12 cellular contexts compared by ENCODE assay signal in genomic region chr2:69694894-69695849, GRCh38. TPM values are rescaled to one million over a fixed set of nuclear protein-coding genes. Genes with fewer than 3 reads are reported as not detected.
A peak's percentile ranks its signal among the peaks of the same experiment; 100 is the strongest.
DNase-seq lines count a peak whose midpoint lies in the region; ATAC-seq and TF ChIP-seq lines count a peak whose summit lies in the region.
"Had no signal": no experiment of that assay in that cellular context is flagged by ENCODE, and none has a peak within 500 bp of the region (broad histone marks: within the 10 kb centered on the region; RNA-seq: fewer than 3 reads in every experiment).

No MANE protein-coding gene starts in this region.

- H3K4me1 ChIP-seq in upper lobe of right lung, result peaks cover 21% of the 10 kb centered on the region

- H3K9me3 ChIP-seq in T-helper 17 cell (ENCODE audit: control insufficient read depth, low read length, poor library complexity, severe bottlenecking), result no peaks in the 10 kb centered on the region
- H3K9me3 ChIP-seq in upper lobe of right lung, result no peaks in the 10 kb centered on the region

- ATAC-seq in T-helper 17 cell, result no peak
- peak; percentile 48 for ATAC-seq in upper lobe of right lung

- H3K27ac ChIP-seq in upper lobe of right lung, result no peak overlapping the region
- H3K27ac ChIP-seq: SK-N-MC had no signal

- peak overlapping the region; percentile 74 for H3K4me3 Mint-ChIP-seq in activated naive CD4-positive, alpha-beta T cell treated with anti-CD3 and anti-CD28 coated beads, Interleukin-2, amount 50 U/mL, for 24 hours
- no peak overlapping the region for H3K4me3 Mint-ChIP-seq in T-helper 17 cell

- H3K27me3 Mint-ChIP-seq in activated naive CD4-positive, alpha-beta T cell treated with anti-CD3 and anti-CD28 coated beads, Interleukin-2, amount 50 U/mL, for 24 hours, result no peaks in the 10 kb centered on the region
- H3K27me3 Mint-ChIP-seq in T-helper 17 cell, result no peaks in the 10 kb centered on the region

- peaks cover 96% of the 10 kb centered on the region for H3K4me1 Mint-ChIP-seq in activated naive CD4-positive, alpha-beta T cell treated with anti-CD3 and anti-CD28 coated beads, Interleukin-2, amount 50 U/mL, for 24 hours
- peaks cover 53% of the 10 kb centered on the region for H3K4me1 Mint-ChIP-seq in T-helper 17 cell

- no peak for TF ChIP-seq CTCF in kidney epithelial cell (IDR thresholded peaks at IDR 0.05; ENCODE audit: insufficient read depth, low read length, poor library complexity, severe bottlenecking)
- TF ChIP-seq CTCF in upper lobe of right lung (IDR thresholded peaks at IDR 0.05), result no peak

- H3K27me3 ChIP-seq in kidney epithelial cell (ENCODE audit: control insufficient read depth, insufficient read depth, low read length) (no peaks in the 10 kb centered on the region), upper lobe of right lung (no peaks in the 10 kb centered on the region)

- no peaks in the 10 kb centered on the region for H3K36me3 Mint-ChIP-seq in activated naive CD4-positive, alpha-beta T cell treated with anti-CD3 and anti-CD28 coated beads, Interleukin-2, amount 50 U/mL, for 24 hours
- H3K36me3 Mint-ChIP-seq in T-helper 17 cell (ENCODE audit: low read depth), result peaks cover 2% of the 10 kb centered on the region
- H3K36me3 Mint-ChIP-seq: memory B cell had no signal

- intact Hi-C loops in upper lobe of right lung (cut with DNase I), result no loop called here

- H3K36me3 ChIP-seq in kidney epithelial cell (ENCODE audit: control insufficient read depth, insufficient read depth, low read length) (no peaks in the 10 kb centered on the region), upper lobe of right lung (no peaks in the 10 kb centered on the region)

- H3K27ac Mint-ChIP-seq in activated naive CD4-positive, alpha-beta T cell treated with anti-CD3 and anti-CD28 coated beads, Interleukin-2, amount 50 U/mL, for 24 hours, result peak overlapping the region; percentile 78
- H3K27ac Mint-ChIP-seq in T-helper 17 cell, result peak overlapping the region; percentile 97

- in situ Hi-C loops in G401 (cut with HindIII; ENCODE audit: low sequenced_read_pairs), result no loop called here

- DNase-seq in activated naive CD4-positive, alpha-beta T cell (lab: John Stamatoyannopoulos, UW), result no peak
- DNase-seq in T-helper 17 cell (no peak), kidney epithelial cell (ENCODE audit: low read depth) (peak; percentile 75), upper lobe of right lung (no peak), ecto neural progenitor cell (ENCODE audit: low spot score) (no peak), G401 (ENCODE audit: low spot score) (no peak)
- DNase-seq in activated CD4-positive, alpha-beta T cell treated with anti-CD3 and anti-CD28 coated beads for 48 hours, result no peak
- DNase-seq: caudate nucleus, DMS79 treated with DMSO at 0.1 percent for 48 hours had no signal

- H3K9me3 Mint-ChIP-seq in activated naive CD4-positive, alpha-beta T cell treated with anti-CD3 and anti-CD28 coated beads, Interleukin-2, amount 50 U/mL, for 24 hours, result no peaks in the 10 kb centered on the region
- H3K9me3 Mint-ChIP-seq: memory B cell had no signal

- H3K4me3 ChIP-seq in kidney epithelial cell (ENCODE audit: low read depth, low read length) (no peak overlapping the region), upper lobe of right lung (no peak overlapping the region)
- H3K4me3 ChIP-seq: SK-N-MC had no signal

RNA-seq across cellular contexts. Expression of gene ANXA4, which starts 46.8 kb away (rescaled TPM):
- total RNA-seq in T-helper 17 cell (10 to 100 TPM; 11.4 to 13.4 TPM), kidney epithelial cell (73.6 and 93.5 TPM in 2 replicates), upper lobe of right lung (181 TPM)
- 64.8 and 85.8 TPM in 2 replicates for total RNA-seq in G401 (2014; rRNA removed; shearing (Covaris generic))

RNA-seq across cellular contexts. Expression of gene AAK1, which starts 51.6 kb away (rescaled TPM):
- total RNA-seq in T-helper 17 cell (100 to 1,000 TPM; 187 to 243 TPM), kidney epithelial cell (32.5 and 54.3 TPM in 2 replicates), upper lobe of right lung (72.6 TPM)
- 5.6 and 19.6 TPM in 2 replicates for total RNA-seq in G401 (2014; rRNA removed; shearing (Covaris generic))
